1 cellular context compared by ENCODE assay signal in genomic region chr2:207479198-207479785, GRCh38.
A peak's percentile ranks its signal among the peaks of the same experiment; 100 is the strongest.
TF ChIP-seq lines count a peak whose summit lies in the region.

No MANE protein-coding gene starts in this region.

TF ChIP-seq in HepG2, 621 proteins besides CTCF, POLR2A, EP300 and RAD21 (continued from another document):
- TF ChIP-seq TBX3 (IDR thresholded peaks at IDR 0.05; ENCODE audit: borderline replicate concordance): peak; percentile 24; the same call in 1 of the 2 replicates
- TF ChIP-seq PHB2 (IDR thresholded peaks at IDR 0.05; ENCODE audit: partially characterized antibody): no peak
